1 cellular context compared by ENCODE assay signal in the genomic region with DNA sequence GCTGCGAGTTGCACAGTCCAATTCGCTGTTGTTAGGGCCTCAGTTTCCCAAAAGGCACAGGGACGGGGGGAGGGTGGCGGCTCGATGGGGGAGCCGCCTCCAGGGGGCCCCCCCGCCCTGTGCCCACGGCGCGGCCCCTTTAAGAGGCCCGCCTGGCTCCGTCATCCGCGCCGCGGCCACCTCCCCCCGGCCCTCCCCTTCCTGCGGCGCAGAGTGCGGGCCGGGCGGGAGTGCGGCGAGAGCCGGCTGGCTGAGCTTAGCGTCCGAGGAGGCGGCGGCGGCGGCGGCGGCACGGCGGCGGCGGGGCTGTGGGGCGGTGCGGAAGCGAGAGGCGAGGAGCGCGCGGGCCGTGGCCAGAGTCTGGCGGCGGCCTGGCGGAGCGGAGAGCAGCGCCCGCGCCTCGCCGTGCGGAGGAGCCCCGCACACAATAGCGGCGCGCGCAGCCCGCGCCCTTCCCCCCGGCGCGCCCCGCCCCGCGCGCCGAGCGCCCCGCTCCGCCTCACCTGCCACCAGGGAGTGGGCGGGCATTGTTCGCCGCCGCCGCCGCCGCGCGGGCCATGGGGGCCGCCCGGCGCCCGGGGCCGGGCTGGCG.
TF ChIP-seq lines count a peak whose summit lies in the region.

Gene BCR (plus strand): TSS at position 209 of the 592 bp plus-strand sequence. CDS start 452 bp downstream, outside the sequence.

TF ChIP-seq in K562, 482 proteins besides CTCF, POLR2A, EP300 and RAD21 (continued from another document):
- TF ChIP-seq XRCC5 (IDR thresholded peaks at IDR 0.05; ENCODE audit: low read depth, low read length) = no peak
- no peak for TF ChIP-seq GTF2F1 (IDR thresholded peaks at IDR 0.05; ENCODE audit: low read depth, low read length)
- TF ChIP-seq, protein P1, sequence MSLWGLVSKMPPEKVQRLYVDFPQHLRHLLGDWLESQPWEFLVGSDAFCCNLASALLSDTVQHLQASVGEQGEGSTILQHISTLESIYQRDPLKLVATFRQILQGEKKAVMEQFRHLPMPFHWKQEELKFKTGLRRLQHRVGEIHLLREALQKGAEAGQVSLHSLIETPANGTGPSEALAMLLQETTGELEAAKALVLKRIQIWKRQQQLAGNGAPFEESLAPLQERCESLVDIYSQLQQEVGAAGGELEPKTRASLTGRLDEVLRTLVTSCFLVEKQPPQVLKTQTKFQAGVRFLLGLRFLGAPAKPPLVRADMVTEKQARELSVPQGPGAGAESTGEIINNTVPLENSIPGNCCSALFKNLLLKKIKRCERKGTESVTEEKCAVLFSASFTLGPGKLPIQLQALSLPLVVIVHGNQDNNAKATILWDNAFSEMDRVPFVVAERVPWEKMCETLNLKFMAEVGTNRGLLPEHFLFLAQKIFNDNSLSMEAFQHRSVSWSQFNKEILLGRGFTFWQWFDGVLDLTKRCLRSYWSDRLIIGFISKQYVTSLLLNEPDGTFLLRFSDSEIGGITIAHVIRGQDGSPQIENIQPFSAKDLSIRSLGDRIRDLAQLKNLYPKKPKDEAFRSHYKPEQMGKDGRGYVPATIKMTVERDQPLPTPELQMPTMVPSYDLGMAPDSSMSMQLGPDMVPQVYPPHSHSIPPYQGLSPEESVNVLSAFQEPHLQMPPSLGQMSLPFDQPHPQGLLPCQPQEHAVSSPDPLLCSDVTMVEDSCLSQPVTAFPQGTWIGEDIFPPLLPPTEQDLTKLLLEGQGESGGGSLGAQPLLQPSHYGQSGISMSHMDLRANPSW (CRISPR knock-in tag; IDR thresholded peaks at IDR 0.05) = peak; percentile 34; the same call in 1 of the 2 replicates
TF ChIP-seq in K562: peak in this region for 2.
